Comparison of ENCODE assay signal across 1 cellular context in genomic region chr9:113513541-113513940, GRCh38.
TF ChIP-seq lines count a peak whose summit lies in the region.

No MANE protein-coding gene starts in this region.

TF ChIP-seq in HepG2, 621 proteins besides CTCF, POLR2A, EP300 and RAD21:
- TF ChIP-seq CREB3 (CRISPR knock-in tag; IDR thresholded peaks at IDR 0.05) (no peak), HOXD1 (CRISPR knock-in tag; IDR thresholded peaks at IDR 0.05) (no peak), PHF5A (CRISPR knock-in tag; IDR thresholded peaks at IDR 0.05; ENCODE audit: low read depth, unreplicated experiment) (no peak), PTBP1 (IDR thresholded peaks at IDR 0.05; ENCODE audit: low read depth, low read length, poor library complexity, severe bottlenecking) (no peak), ZNF337 (CRISPR knock-in tag; IDR thresholded peaks at IDR 0.05; ENCODE audit: borderline replicate concordance, low read depth) (no peak), TGIF2 (CRISPR knock-in tag; IDR thresholded peaks at IDR 0.05) (no peak), GATAD2A (CRISPR knock-in tag; IDR thresholded peaks at IDR 0.05) (no peak), ZNF3 (CRISPR knock-in tag; IDR thresholded peaks at IDR 0.05) (no peak), ZNF296 (CRISPR knock-in tag; conservative IDR thresholded peaks at IDR 0.05) (no peak), ZNF136 (CRISPR knock-in tag; IDR thresholded peaks at IDR 0.05; ENCODE audit: low read depth) (no peak), KLF11 (CRISPR knock-in tag; IDR thresholded peaks at IDR 0.05) (no peak), ZNF225 (CRISPR knock-in tag; IDR thresholded peaks at IDR 0.05) (no peak), ELF3 (CRISPR knock-in tag; IDR thresholded peaks at IDR 0.05) (no peak), MIER3 (CRISPR knock-in tag; IDR thresholded peaks at IDR 0.05; ENCODE audit: borderline replicate concordance) (no peak), CSRNP2 (CRISPR knock-in tag; conservative IDR thresholded peaks at IDR 0.05; ENCODE audit: low read depth) (no peak), RBM22 (optimal IDR thresholded peaks at IDR 0.05; ENCODE audit: low read length) (no peak), ELF4 (CRISPR knock-in tag; IDR thresholded peaks at IDR 0.05; ENCODE audit: borderline replicate concordance) (no peak), ZNF274 (CRISPR knock-in tag; IDR thresholded peaks at IDR 0.05) (no peak), TBP (CRISPR knock-in tag; IDR thresholded peaks at IDR 0.05) (no peak)
